In genomic region chr14:101914083-101914482, GRCh38 we compare ENCODE assay signal across 19 cellular contexts.
"Had no signal": no experiment of that assay in that cellular context is flagged by ENCODE, and none has a peak within 500 bp of the region (broad histone marks: within the 10 kb centered on the region; RNA-seq: fewer than 3 reads in every experiment).

No MANE protein-coding gene starts in this region.

- DNase-seq: activated CD4-positive, alpha-beta T cell treated with anti-CD3 and anti-CD28 coated beads, Interleukin-2, amount 50 U/mL, for 48 hours; activated naive CD4-positive, alpha-beta T cell; amniotic stem cell; effector CD4-positive, alpha-beta T cell; erythroblast; foreskin fibroblast; lower lobe of right lung; mesendoderm; naive B cell; retina; spleen; stimulated activated CD4-positive, alpha-beta T cell treated with anti-CD3 and anti-CD28 coated beads, Interleukin-4, amount 100 ng/mL, for 1 hour; stimulated activated naive CD4-positive, alpha-beta T cell treated with Interleukin-2 at 50 U/mL for 16 hours; T1000; upper lobe of left lung had no signal

- H3K27ac Mint-ChIP-seq: dendritic cell treated with granulocyte-macrophage colony-stimulating factor and Interleukin-4, amounts not matched to agents 40 ng/mL and 50 ng/mL, for 4 days; progenitor cell of endocrine pancreas; WTC11 had no signal

- H3K27ac ChIP-seq: lower lobe of right lung, spleen, upper lobe of left lung had no signal

- H3K4me3 Mint-ChIP-seq: dendritic cell treated with granulocyte-macrophage colony-stimulating factor and Interleukin-4, amounts not matched to agents 40 ng/mL and 50 ng/mL, for 4 days; naive B cell; WTC11 had no signal

- ATAC-seq: left lobe of liver, lower lobe of right lung, WTC11 had no signal

- H3K4me3 ChIP-seq: lower lobe of right lung, spleen, upper lobe of left lung had no signal

- H3K27me3 ChIP-seq: spleen, upper lobe of left lung had no signal

- H3K4me1 ChIP-seq: lower lobe of right lung, spleen, upper lobe of left lung had no signal

- H3K9me3 ChIP-seq: lower lobe of right lung, spleen, upper lobe of left lung had no signal

- H3K27me3 Mint-ChIP-seq: dendritic cell treated with granulocyte-macrophage colony-stimulating factor and Interleukin-4, amounts not matched to agents 40 ng/mL and 50 ng/mL, for 4 days; naive B cell; progenitor cell of endocrine pancreas had no signal

- H3K9me3 Mint-ChIP-seq: dendritic cell treated with granulocyte-macrophage colony-stimulating factor and Interleukin-4, amounts not matched to agents 40 ng/mL and 50 ng/mL, for 4 days; naive B cell; WTC11 had no signal
